Comparison of ENCODE assay signal across 1 cellular context in the genomic region with DNA sequence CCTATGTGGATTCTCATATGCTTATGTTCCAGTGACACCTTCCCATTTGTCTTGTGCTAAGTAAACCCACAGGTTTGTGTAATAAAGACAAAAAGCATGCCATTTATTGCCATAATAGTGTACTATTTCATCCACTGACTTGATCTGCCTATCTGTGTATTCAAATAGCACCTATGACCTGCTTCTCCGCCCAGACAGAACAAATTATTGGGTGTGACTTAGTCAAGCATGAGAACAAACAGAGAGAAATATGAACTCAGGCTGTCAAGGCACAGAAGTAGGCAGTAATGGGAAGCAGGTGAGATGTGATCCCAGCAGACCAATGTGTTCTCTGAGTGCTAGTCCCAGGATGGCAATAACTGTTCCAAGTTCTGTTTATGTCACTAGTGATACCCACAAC.
TF ChIP-seq lines count a peak whose summit lies in the region.

No MANE protein-coding gene starts in this region.

TF ChIP-seq in HepG2, 621 proteins besides CTCF, POLR2A, EP300 and RAD21 (continued from another document):
- TF ChIP-seq NFAT5 (CRISPR knock-in tag; IDR thresholded peaks at IDR 0.05) (no peak), TMF1 (CRISPR knock-in tag; IDR thresholded peaks at IDR 0.05; ENCODE audit: low read depth) (no peak), SP140L (CRISPR knock-in tag; IDR thresholded peaks at IDR 0.05; ENCODE audit: borderline replicate concordance) (no peak), BORCS8-MEF2B (CRISPR knock-in tag; IDR thresholded peaks at IDR 0.05) (no peak), ZNF597 (CRISPR knock-in tag; IDR thresholded peaks at IDR 0.05) (no peak), ZNF800 (CRISPR knock-in tag; IDR thresholded peaks at IDR 0.05) (no peak), ZNF143 (CRISPR knock-in tag; IDR thresholded peaks at IDR 0.05) (no peak), DPF2 (CRISPR knock-in tag; IDR thresholded peaks at IDR 0.05; ENCODE audit: borderline replicate concordance, low read depth) (no peak), FOXK1 (CRISPR knock-in tag; IDR thresholded peaks at IDR 0.05; ENCODE audit: borderline replicate concordance, low read depth) (no peak), PCBP2 (optimal IDR thresholded peaks at IDR 0.05; ENCODE audit: low read depth, low read length, poor library complexity, severe bottlenecking) (no peak), ZNF704 (CRISPR knock-in tag; IDR thresholded peaks at IDR 0.05; ENCODE audit: borderline replicate concordance) (no peak), TCF12 (IDR thresholded peaks at IDR 0.05) (no peak), TCF12 (CRISPR knock-in tag; IDR thresholded peaks at IDR 0.05) (no peak), SIX4 (CRISPR knock-in tag; IDR thresholded peaks at IDR 0.05) (no peak), ISL2 (CRISPR knock-in tag; IDR thresholded peaks at IDR 0.05) (no peak)
- TF ChIP-seq, protein P1, sequence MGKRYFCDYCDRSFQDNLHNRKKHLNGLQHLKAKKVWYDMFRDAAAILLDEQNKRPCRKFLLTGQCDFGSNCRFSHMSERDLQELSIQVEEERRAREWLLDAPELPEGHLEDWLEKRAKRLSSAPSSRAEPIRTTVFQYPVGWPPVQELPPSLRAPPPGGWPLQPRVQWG (CRISPR knock-in tag; IDR thresholded peaks at IDR 0.05; ENCODE audit: borderline replicate concordance, low read depth): no peak
